8 cellular contexts compared by ENCODE assay signal in the genomic region with DNA sequence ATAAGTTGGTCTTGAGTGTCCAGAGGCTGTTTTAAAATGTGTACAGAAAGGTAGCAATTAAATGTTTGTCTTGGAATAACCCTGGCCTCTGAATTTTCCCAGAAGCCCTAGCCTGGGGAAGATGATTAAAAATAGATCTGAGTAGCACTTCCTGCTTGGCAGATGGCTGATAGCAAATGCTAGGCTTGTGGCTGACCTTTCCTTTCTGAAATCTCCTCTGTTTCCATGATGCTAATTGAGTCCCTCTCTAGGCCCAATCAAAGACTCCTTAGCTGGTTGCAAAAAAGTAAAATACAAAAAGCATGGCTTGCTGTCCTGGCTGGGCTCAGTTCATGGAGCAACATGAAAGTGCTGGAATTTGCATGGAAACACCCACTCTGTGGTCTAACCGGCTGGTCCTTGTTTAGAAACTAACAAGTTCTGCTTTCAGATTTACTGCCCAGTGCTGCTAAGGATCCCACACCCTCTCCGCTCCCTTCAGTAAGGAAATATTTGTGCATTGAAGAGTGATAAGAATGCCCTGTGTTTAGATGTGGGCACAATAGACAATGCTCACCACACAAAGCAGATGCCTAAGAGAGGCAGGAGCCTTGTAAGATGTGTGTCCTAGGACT. TPM values are rescaled to one million over a fixed set of nuclear protein-coding genes. Genes with fewer than 3 reads are reported as not detected.
DNase-seq lines count a peak whose midpoint lies in the region; ATAC-seq and TF ChIP-seq lines count a peak whose summit lies in the region.

No MANE protein-coding gene starts in this region.

- peak overlapping the region; percentile 97 to 98 for H2BK12ac ChIP-seq in mesenchymal stem cell (ENCODE audit: low read length in 2 of 2)

- no peak overlapping the region for H3K4me2 ChIP-seq in mesenchymal stem cell (ENCODE audit: low read length, poor library complexity, severe bottlenecking)

- H3K27ac ChIP-seq in caudate nucleus (ENCODE audit: low read depth, low read length) (peak overlapping the region; percentile 100), mesenchymal stem cell (ENCODE audit: low read length, poor library complexity, severe bottlenecking) (no peak overlapping the region)

- no peak overlapping the region for H4K91ac ChIP-seq in mesenchymal stem cell (ENCODE audit: low read length)

- no peaks in the 10 kb centered on the region for H3K27me3 Mint-ChIP-seq in type B pancreatic cell

- no peak overlapping the region for H2BK120ac ChIP-seq in mesenchymal stem cell (ENCODE audit: low read depth, low read length)

- no peak overlapping the region for H2BK5ac ChIP-seq in mesenchymal stem cell (ENCODE audit: low read depth, low read length, poor library complexity, severe bottlenecking)

- H3K4me1 Mint-ChIP-seq in type B pancreatic cell (ENCODE audit: unreplicated experiment), result peaks cover 55% of the 10 kb centered on the region

- peak overlapping the region; percentile 87 for H3K9ac ChIP-seq in mesenchymal stem cell (ENCODE audit: low read length)

- H3K4ac ChIP-seq in mesenchymal stem cell (ENCODE audit: low read depth in 1 of 2, low read length in 2 of 2), result peak overlapping the region; percentile 90 to 97

- H3K79me1 ChIP-seq in mesenchymal stem cell (replicated peaks; ENCODE audit: low read length, poor library complexity, severe bottlenecking), result peaks cover 15% of the 10 kb centered on the region

- H3K23ac ChIP-seq in mesenchymal stem cell (ENCODE audit: low read length in 2 of 2), result no peak overlapping the region

- no peak overlapping the region for H3K14ac ChIP-seq in mesenchymal stem cell (ENCODE audit: low read length in 2 of 2)

- H3K4me1 ChIP-seq in mesenchymal stem cell (ENCODE audit: control insufficient read depth, insufficient read depth, low read depth, low read length), result peaks cover 27% of the 10 kb centered on the region

- no peak overlapping the region for H4K8ac ChIP-seq in mesenchymal stem cell (ENCODE audit: low read length)

- DNase-seq in AG08396 (ENCODE audit: low spot score) (peak; percentile 65), NAMALWA (ENCODE audit: low spot score) (peak; percentile 56), caudate nucleus (lab: John Stamatoyannopoulos, UW) (peak in 11 of 61 donors; percentile 11 to 58 (median 37)), mesenchymal stem cell (peak; percentile 96), type B pancreatic cell (ENCODE audit: extremely low spot score, unreplicated experiment) (no peak), NCI-H1048 (lab: John Stamatoyannopoulos, UW) (no peak)

- no peaks in the 10 kb centered on the region for H3K9me3 Mint-ChIP-seq in type B pancreatic cell

- no peak overlapping the region for H2AFZ ChIP-seq in mesenchymal stem cell (ENCODE audit: low read depth, low read length)

- peak overlapping the region; percentile 67 for H3K4me3 Mint-ChIP-seq in type B pancreatic cell

- WGBS in mesenchymal stem cell, result 0% methylated on average over 1 of the region's 2 CpGs

- peak overlapping the region in 1 of 2 experiments; percentile 34 for H3K4me3 ChIP-seq in mesenchymal stem cell (ENCODE audit: insufficient read depth in 1 of 2, low read depth in 1 of 2, low read length in 2 of 2)

- H3K27me3 ChIP-seq in mesenchymal stem cell (ENCODE audit: control insufficient read depth in 1 of 2, insufficient read depth in 1 of 2, low read length in 2 of 2), result no peaks in the 10 kb centered on the region

- peak overlapping the region; percentile 87 for H3K27ac Mint-ChIP-seq in type B pancreatic cell

- peak overlapping the region; percentile 62 for H2AK5ac ChIP-seq in mesenchymal stem cell (ENCODE audit: low read length, severe bottlenecking)

- H2BK15ac ChIP-seq in mesenchymal stem cell (ENCODE audit: low read depth, poor library complexity, severe bottlenecking), result no peak overlapping the region

- H3K36me3 Mint-ChIP-seq in type B pancreatic cell, result no peaks in the 10 kb centered on the region

- peak overlapping the region; percentile 93 to 94 for H3K18ac ChIP-seq in mesenchymal stem cell (ENCODE audit: low read depth in 1 of 2, low read length in 2 of 2)

- no peak for TF ChIP-seq CTCF in type B pancreatic cell (conservative IDR thresholded peaks at IDR 0.05)

- ATAC-seq in GM19351 (IDR thresholded peaks at IDR 0.05; ENCODE audit: unreplicated experiment) (peak; percentile 59), GM21737 (IDR thresholded peaks at IDR 0.05; ENCODE audit: unreplicated experiment) (no peak)

- no peaks in the 10 kb centered on the region for H3K36me3 ChIP-seq in mesenchymal stem cell (ENCODE audit: control insufficient read depth in 1 of 2, insufficient read depth in 2 of 2, low read depth in 1 of 2, low read length in 2 of 2)

- H3K9me3 ChIP-seq in mesenchymal stem cell (ENCODE audit: control insufficient read depth, low read length), result no peaks in the 10 kb centered on the region

RNA-seq across cellular contexts. Expression of gene YPEL2, which starts 40.8 kb away (rescaled TPM):
- polyA plus RNA-seq in mesenchymal stem cell (2013, experiment 1 of 2), result 10.5 TPM
- 10.8 TPM for polyA plus RNA-seq in mesenchymal stem cell (2013, experiment 2 of 2)
- total RNA-seq in type B pancreatic cell (ENCODE audit: low replicate concordance), result 11.0 and 14.7 TPM in 2 replicates

Comparison
In these comparisons a context has a peak if more than half of its experiments do, and no peak if none do; other contexts are left out.
1. DNase-seq: peak in AG08396 (single experiment), NAMALWA (single experiment) and mesenchymal stem cell (single experiment); none in type B pancreatic cell (single experiment) and NCI-H1048 (single experiment).